ENCODE assay signal across 8 cellular contexts in genomic region chr16:30472328-30472942, GRCh38. TPM values are rescaled to one million over a fixed set of nuclear protein-coding genes. Genes with fewer than 3 reads are reported as not detected.
DNase-seq lines count a peak whose midpoint lies in the region; ATAC-seq and TF ChIP-seq lines count a peak whose summit lies in the region.

ITGAL (plus strand) TSS chr16:30472742; CDS start chr16:30472838, 96 bp downstream.

- peak; percentile 64 for ATAC-seq in HG03139 (IDR thresholded peaks at IDR 0.05; ENCODE audit: unreplicated experiment)
- ATAC-seq in activated B cell treated with CpG ODN at 0.5 μM for 24 hours (ENCODE audit: low read depth): peak; percentile 65

- peak within 1 kb of the TSS; percentile 89 for H3K4me3 Mint-ChIP-seq in activated B cell treated with CpG ODN at 0.5 μM for 24 hours
- H3K4me3 Mint-ChIP-seq in dendritic cell treated with granulocyte-macrophage colony-stimulating factor and Interleukin-4, amounts not matched to agents 40 ng/mL and 50 ng/mL, for 4 days: peak within 1 kb of the TSS; percentile 67

- TF ChIP-seq CTCF in activated B cell treated with CpG ODN at 0.5 μM for 24 hours (IDR thresholded peaks at IDR 0.05): no peak

- intact Hi-C loops in activated B cell treated with CpG ODN at 0.5 μM for 24 hours (cut with micrococcal nuclease): loop anchor here (1.0 to 2.0 kb wide), 4 partner anchors 14 to 186 kb away; partner anchors contain the start of genes FBRS and ZNF747
- intact Hi-C loops in dendritic cell treated with granulocyte-macrophage colony-stimulating factor and Interleukin-4, amounts not matched to agents 40 ng/mL and 50 ng/mL, for 4 days (cut with micrococcal nuclease): loop anchor here (2.0 kb wide), 1 partner anchor 14 kb away; no protein-coding TSS in a partner anchor

- peak; percentile 59 for DNase-seq in activated B cell treated with CpG ODN at 0.5 μM for 24 hours
- DNase-seq in stimulated activated CD4-positive, alpha-beta T cell treated with anti-CD3 and anti-CD28 coated beads, Interleukin-12 subunit alpha, Interleukin-12 subunit beta, amount 100 ng/mL, for 48 hours (ENCODE audit: low read depth in 2 of 3, low spot score in 1 of 3): peak; percentile 70 to 80 (median 74)
- no peak for DNase-seq in G401 (ENCODE audit: low spot score)
- no peak for DNase-seq in H4 (ENCODE audit: low spot score)
- DNase-seq in HUDEP-2 (lab: John Stamatoyannopoulos, UW; ENCODE audit: unreplicated experiment in 76 of 76): no peak

- peak within 1 kb of the TSS; percentile 94 for H3K27ac Mint-ChIP-seq in activated B cell treated with CpG ODN at 0.5 μM for 24 hours
- peak within 1 kb of the TSS; percentile 84 for H3K27ac Mint-ChIP-seq in dendritic cell treated with granulocyte-macrophage colony-stimulating factor and Interleukin-4, amounts not matched to agents 40 ng/mL and 50 ng/mL, for 4 days

- TF ChIP-seq POLR2A in GM18526 (IDR thresholded peaks at IDR 0.05; ENCODE audit: extremely low read depth, insufficient read length): peak; percentile 48

- peaks cover 60% of the 10 kb centered on the region for H3K4me1 Mint-ChIP-seq in activated B cell treated with CpG ODN at 0.5 μM for 24 hours
- H3K4me1 Mint-ChIP-seq in dendritic cell treated with granulocyte-macrophage colony-stimulating factor and Interleukin-4, amounts not matched to agents 40 ng/mL and 50 ng/mL, for 4 days (ENCODE audit: low read depth): peaks cover 66% of the 10 kb centered on the region

- POLR2A ChIA-PET in activated B cell treated with CpG ODN at 0.5 μM for 24 hours (lab: Charles Lee): interaction anchor here (0.7 to 11.0 kb wide), 27 partner anchors 8 to 793 kb away, joined by 3 to 421 read pairs (median 5); partner anchors contain the start of genes DCTPP1, QPRT, SEPHS2 and SEPTIN1

- CTCF ChIA-PET in activated B cell treated with CpG ODN at 0.5 μM for 24 hours (lab: Charles Lee): interaction anchor here (0.8 to 3.5 kb wide), 9 partner anchors 11 to 156 kb away, joined by 3 to 18 read pairs (median 6); partner anchors contain the start of genes DCTPP1 and ZNF747

- in situ Hi-C loops in G401 (cut with HindIII; ENCODE audit: low sequenced_read_pairs): no loop called here

- no peaks in the 10 kb centered on the region for H3K27me3 Mint-ChIP-seq in activated B cell treated with CpG ODN at 0.5 μM for 24 hours
- H3K27me3 Mint-ChIP-seq in dendritic cell treated with granulocyte-macrophage colony-stimulating factor and Interleukin-4, amounts not matched to agents 40 ng/mL and 50 ng/mL, for 4 days: no peaks in the 10 kb centered on the region

- H3K36me3 Mint-ChIP-seq in activated B cell treated with CpG ODN at 0.5 μM for 24 hours (ENCODE audit: low read depth): peaks cover 32% of the 10 kb centered on the region
- H3K36me3 Mint-ChIP-seq in dendritic cell treated with granulocyte-macrophage colony-stimulating factor and Interleukin-4, amounts not matched to agents 40 ng/mL and 50 ng/mL, for 4 days (ENCODE audit: low read depth): peaks cover 28% of the 10 kb centered on the region

- H3K9me3 Mint-ChIP-seq in activated B cell treated with CpG ODN at 0.5 μM for 24 hours: no peaks in the 10 kb centered on the region
- no peaks in the 10 kb centered on the region for H3K9me3 Mint-ChIP-seq in dendritic cell treated with granulocyte-macrophage colony-stimulating factor and Interleukin-4, amounts not matched to agents 40 ng/mL and 50 ng/mL, for 4 days

RNA-seq across cellular contexts. Expression of gene ITGAL, which starts in this region (rescaled TPM):
- 216 and 240 TPM in 2 replicates for total RNA-seq in activated B cell treated with CpG ODN at 0.5 μM for 24 hours
- total RNA-seq in G401 (2014; rRNA removed; shearing (Covaris generic)): not detected in 2 replicates
- not detected in 2 replicates for total RNA-seq in H4 (2014; rRNA removed; shearing (Covaris generic))

Comparison
In these comparisons a context has a peak if more than half of its experiments do, and no peak if none do; other contexts are left out.
1. RNA of gene ITGAL (total RNA-seq): 216 to 240 TPM in activated B cell treated with CpG ODN at 0.5 μM for 24 hours; not detected in G401 and not detected in H4; every median in the first group is over 100 times any median in the second.
2. DNase-seq: peak in activated B cell treated with CpG ODN at 0.5 μM for 24 hours (single experiment) and stimulated activated CD4-positive, alpha-beta T cell treated with anti-CD3 and anti-CD28 coated beads, Interleukin-12 subunit alpha, Interleukin-12 subunit beta, amount 100 ng/mL, for 48 hours (3 of 3); none in G401 (single experiment), H4 (single experiment) and HUDEP-2 (0 of 76).